10 cellular contexts compared by ENCODE assay signal in genomic region chr14:93956514-93957332, GRCh38. TPM values are rescaled to one million over a fixed set of nuclear protein-coding genes. Genes with fewer than 3 reads are reported as not detected.
A peak's percentile ranks its signal among the peaks of the same experiment; 100 is the strongest.
DNase-seq lines count a peak whose midpoint lies in the region; ATAC-seq and TF ChIP-seq lines count a peak whose summit lies in the region.
"Had no signal": no experiment of that assay in that cellular context is flagged by ENCODE, and none has a peak within 500 bp of the region (broad histone marks: within the 10 kb centered on the region; RNA-seq: fewer than 3 reads in every experiment).

No MANE protein-coding gene starts in this region.

- no peaks in the 10 kb centered on the region for H4K20me1 ChIP-seq in DOHH2 (ENCODE audit: control insufficient read depth, insufficient read depth, low read depth, low read length)
- H4K20me1 ChIP-seq in IMR-90 (ENCODE audit: insufficient read depth, low read length) = no peaks in the 10 kb centered on the region

- no peak overlapping the region for H4K8ac ChIP-seq in IMR-90 (ENCODE audit: low read depth in 2 of 2, low read length in 2 of 2)

- TF ChIP-seq RAD21 in IMR-90 (IDR thresholded peaks at IDR 0.05; ENCODE audit: low read length) = no peak

- WGBS in IMR-90 (ENCODE audit: extremely low coverage in 2 of 2, insufficient read length in 1 of 2), 2 experiments = 80% methylated on average over 3 of the region's 14 CpGs; no CpG with 5 or more reads in 1 of the 2 experiments
- WGBS in thyroid gland, 2 donors = 73% methylated on average over 11 to 12 of the region's 14 CpGs

- no peak overlapping the region; the same call in 1 of the 2 replicates for H2AK5ac ChIP-seq in IMR-90 (ENCODE audit: low read depth, low read length)

- H3K27me3 Mint-ChIP-seq in natural killer cell (ENCODE audit: low read depth in 2 of 2) (no peaks in the 10 kb centered on the region), HFFc6 (ENCODE audit: insufficient read depth) (peaks cover 4% of the 10 kb centered on the region)

- dilution Hi-C loops in IMR-90 (cut with HindIII; ENCODE audit: low sequenced_read_pairs, unreplicated experiment) = no loop called here

- POLR2A ChIA-PET in IMR-90 (lab: Charles Lee; ENCODE audit: unreplicated experiment) = no interaction called here

- H3K27ac Mint-ChIP-seq in natural killer cell = peak overlapping the region; percentile 95 to 97
- no peak overlapping the region; the same call in 1 of the 2 replicates for H3K27ac Mint-ChIP-seq in HFFc6

- no peak overlapping the region for H3K9ac ChIP-seq in IMR-90 (ENCODE audit: low read depth, low read length)

- H3K4me2 ChIP-seq in DOHH2 (ENCODE audit: low read length) (peak overlapping the region; percentile 97), IMR-90 (ENCODE audit: low read depth, low read length) (no peak overlapping the region)

- intact Hi-C loops in IMR-90 (cut with micrococcal nuclease) (loop anchor here (5.0 kb wide), 1 partner anchor 46 kb away; no protein-coding TSS in a partner anchor), natural killer cell (cut with micrococcal nuclease) (loop anchor here (5.0 kb wide), 1 partner anchor 46 kb away; no protein-coding TSS in a partner anchor), thyroid gland (cut with DNase I) (no loop called here)

- BruUV-seq in IMR-90 (replicated peaks; lab: Mats Ljungman, UMichigan) = no TSS peak

- peak overlapping the region; percentile 2; the same call in 1 of the 2 replicates for H2BK120ac ChIP-seq in IMR-90 (ENCODE audit: low read depth, low read length)

- peak overlapping the region; percentile 57 for H2AK9ac ChIP-seq in IMR-90 (replicated peaks; ENCODE audit: low read depth, low read length, poor library complexity)

- H3K4me3 Mint-ChIP-seq in natural killer cell = peak overlapping the region; percentile 18
- no peak overlapping the region for H3K4me3 Mint-ChIP-seq in HFFc6

- H3K9me3 ChIP-seq in DOHH2 (ENCODE audit: control insufficient read depth, insufficient read depth, low read length) = no peaks in the 10 kb centered on the region
- H3K9me3 ChIP-seq in IMR-90 (ENCODE audit: control insufficient read depth, insufficient read depth, low read length) = no peaks in the 10 kb centered on the region
- H3K9me3 ChIP-seq in thyroid gland = no peaks in the 10 kb centered on the region
- H3K9me3 ChIP-seq: upper lobe of left lung had no signal

- H3K4ac ChIP-seq in IMR-90 (ENCODE audit: low read depth, low read length) = 0 out of 2 replicates have a peak overlapping the region, but pooled peaks have one; percentile 63

- H3K4me1 ChIP-seq in DOHH2 (ENCODE audit: control insufficient read depth, low read length) = peaks cover 91% of the 10 kb centered on the region
- peaks cover 13% of the 10 kb centered on the region for H3K4me1 ChIP-seq in IMR-90 (ENCODE audit: control insufficient read depth, insufficient read depth, low read length)
- peaks cover 0 to 4% of the 10 kb centered on the region in 2 donors for H3K4me1 ChIP-seq in thyroid gland

- H3F3A ChIP-seq in DOHH2 (ENCODE audit: control insufficient read depth, insufficient read depth) = peaks cover 19% of the 10 kb centered on the region

- H3K79me2 ChIP-seq in DOHH2 (ENCODE audit: control insufficient read depth, low read length) = 0 out of 2 replicates have a peak, but pooled peaks cover 6% of the 10 kb centered on the region

- TF ChIP-seq CTCF in DOHH2 (IDR thresholded peaks at IDR 0.05; ENCODE audit: low read depth, low read length, poor library complexity, severe bottlenecking) (no peak), IMR-90 (conservative IDR thresholded peaks at IDR 0.05; ENCODE audit: low read depth, low read length) (no peak), natural killer cell (IDR thresholded peaks at IDR 0.05) (no peak), HFFc6 (IDR thresholded peaks at IDR 0.05) (no peak), thyroid gland (IDR thresholded peaks at IDR 0.05) (no peak)

- H4K91ac ChIP-seq in IMR-90 (ENCODE audit: insufficient read depth, low read depth, low read length) = peak overlapping the region; percentile 20; the same call in 1 of the 2 replicates

- no peak overlapping the region for H4K5ac ChIP-seq in IMR-90 (ENCODE audit: low read depth, low read length)

- H3K9me2 ChIP-seq in DOHH2 (replicated peaks; ENCODE audit: control insufficient read depth, low read length) = no peaks in the 10 kb centered on the region

- no peaks in the 10 kb centered on the region for H3K27me3 ChIP-seq in DOHH2 (ENCODE audit: control insufficient read depth, low read length)
- peaks cover 2% of the 10 kb centered on the region; the same call in 1 of the 2 replicates for H3K27me3 ChIP-seq in IMR-90 (ENCODE audit: control insufficient read depth, insufficient read depth, low read length)
- H3K27me3 ChIP-seq in thyroid gland = no peaks in the 10 kb centered on the region
- H3K27me3 ChIP-seq: upper lobe of left lung had no signal

- no peak overlapping the region for H2AFZ ChIP-seq in IMR-90 (replicated peaks; ENCODE audit: low read length, poor library complexity)

- no peak for TF ChIP-seq POLR2A in IMR-90 (IDR thresholded peaks at IDR 0.05; ENCODE audit: low read depth, low read length)
- no peak for TF ChIP-seq POLR2A in thyroid gland (IDR thresholded peaks at IDR 0.05)

- H2BK5ac ChIP-seq in IMR-90 (ENCODE audit: low read depth, low read length, poor library complexity, severe bottlenecking) = no peak overlapping the region

- no peak for ATAC-seq in IMR-90 (ENCODE audit: low read depth)
- no peak for ATAC-seq in natural killer cell
- no peak for ATAC-seq in HG02970 (IDR thresholded peaks at IDR 0.05; ENCODE audit: low FRiP score, unreplicated experiment)

- H3K4me1 Mint-ChIP-seq in natural killer cell (peaks cover 71 to 81% of the 10 kb centered on the region in 2 donors), HFFc6 (ENCODE audit: low read depth) (peaks cover 20% of the 10 kb centered on the region)

- H3K36me3 ChIP-seq in DOHH2 (ENCODE audit: control insufficient read depth, low read length) (peaks cover 5% of the 10 kb centered on the region), IMR-90 (ENCODE audit: control insufficient read depth, insufficient read depth, low read length) (no peaks in the 10 kb centered on the region), thyroid gland (no peaks in the 10 kb centered on the region)
- H3K36me3 ChIP-seq: upper lobe of left lung had no signal

- H3K23ac ChIP-seq in IMR-90 (ENCODE audit: low read depth, low read length) = no peak overlapping the region

- no peak overlapping the region for H2BK20ac ChIP-seq in IMR-90 (ENCODE audit: low read depth, low read length)

- H3K27ac ChIP-seq in DOHH2 (ENCODE audit: low read depth, low read length) (peak overlapping the region; percentile 98), IMR-90 (ENCODE audit: insufficient read depth, low read length) (no peak overlapping the region), thyroid gland (no peak overlapping the region)

- H3K9me3 Mint-ChIP-seq in natural killer cell (no peaks in the 10 kb centered on the region), HFFc6 (no peaks in the 10 kb centered on the region)

- no peak overlapping the region for H2BK15ac ChIP-seq in IMR-90 (ENCODE audit: low read depth, low read length)

- H3K14ac ChIP-seq in IMR-90 (replicated peaks; ENCODE audit: low read depth, low read length) = no peak overlapping the region

- H3K79me1 ChIP-seq in IMR-90 (ENCODE audit: low read depth in 1 of 2, low read length in 2 of 2) = no peaks in the 10 kb centered on the region

- in situ Hi-C loops in IMR-90 (cut with MboI; ENCODE audit: low sequenced_read_pairs) = no loop called here

- no peaks in the 10 kb centered on the region for H3K36me3 Mint-ChIP-seq in natural killer cell
- no peaks in the 10 kb centered on the region for H3K36me3 Mint-ChIP-seq in HFFc6 (ENCODE audit: low read depth)

- DNase-seq in IMR-90 (no peak), cerebellar cortex (ENCODE audit: low spot score) (peak; percentile 50), natural killer cell (no peak), HFFc6 (no peak), thyroid gland (no peak), NCI-H1092 (lab: John Stamatoyannopoulos, UW) (no peak)
- DNase-seq: DND-41, upper lobe of left lung had no signal

- peaks cover 15% of the 10 kb centered on the region for H3K9me1 ChIP-seq in IMR-90 (ENCODE audit: insufficient read depth, low read length)

- H3K18ac ChIP-seq in IMR-90 (ENCODE audit: low read depth, low read length) = no peak overlapping the region

- H3K4me3 ChIP-seq in DOHH2 (ENCODE audit: low read length) = peak overlapping the region; percentile 77
- no peak overlapping the region for H3K4me3 ChIP-seq in IMR-90 (ENCODE audit: insufficient read depth, low read depth, low read length)
- no peak overlapping the region for H3K4me3 ChIP-seq in thyroid gland (replicated peaks in 1 of 3)

- CTCF ChIA-PET in IMR-90 (lab: Yijun Ruan, JAX) = no interaction called here

- H3K56ac ChIP-seq in IMR-90 (ENCODE audit: extremely low read depth, insufficient read depth, low read length) = no peak overlapping the region

TF ChIP-seq in IMR-90, 13 proteins besides CTCF, POLR2A, EP300 and RAD21:
- no peak for TF ChIP-seq RCOR1 (IDR thresholded peaks at IDR 0.05; ENCODE audit: insufficient replicate concordance, low read length)

RNA-seq across cellular contexts. Expression of gene ASB2, which starts 19.6 kb away (rescaled TPM):
- total RNA-seq in IMR-90 (2012; rRNA removed) (0.54 and 0.83 TPM in 2 replicates), natural killer cell (1 to 10 TPM; 3.7 to 7.2 (median 4.8) TPM), thyroid gland (1 to 10 TPM in 1 of 4 donors, under 1 TPM in 2, not detected in 1; 0.67 to 3.8 (median 0.79) TPM)
- polyA plus RNA-seq in IMR-90 (2012; rRNA removed) = 0.77 and 0.98 TPM in 2 replicates
- 0.42 and 0.78 TPM in 2 replicates for polyA plus RNA-seq in IMR-90 (2012; cell fraction: cytosol; rRNA removed)
- polyA plus RNA-seq in IMR-90 (2012; cell fraction: nucleus; rRNA removed; ENCODE audit: low replicate concordance) = 1.3 and 3.4 TPM in 2 replicates
- not detected for total RNA-seq in HFFc6 (2021; fragmentation: NEBNext Ultra II Directional; extraction: Animal tissue kit (Norgen Biotek cat#: 25700))

RNA-seq across cellular contexts. Expression of gene FAM181A, which starts 29.6 kb away (rescaled TPM):
- total RNA-seq in IMR-90 (2012; rRNA removed) (not detected in 2 replicates), natural killer cell (not detected), thyroid gland (1 to 10 TPM in 1 of 4 donors, under 1 TPM in 3; 0.40 to 3.6 (median 0.63) TPM)
- polyA plus RNA-seq in IMR-90 (2012; rRNA removed) = not detected in 2 replicates
- polyA plus RNA-seq in IMR-90 (2012; cell fraction: cytosol; rRNA removed) = not detected in 2 replicates
- not detected in 2 replicates for polyA plus RNA-seq in IMR-90 (2012; cell fraction: nucleus; rRNA removed; ENCODE audit: low replicate concordance)
- total RNA-seq in HFFc6 (2021; fragmentation: NEBNext Ultra II Directional; extraction: Animal tissue kit (Norgen Biotek cat#: 25700)) = not detected

RNA-seq across cellular contexts. Expression of gene CCDC197, which starts 40.4 kb away (rescaled TPM):
- total RNA-seq in IMR-90 (2012; rRNA removed) (not detected in 2 replicates), natural killer cell (not detected), thyroid gland (not detected)
- polyA plus RNA-seq in IMR-90 (2012; rRNA removed) = not detected in 2 replicates
- polyA plus RNA-seq in IMR-90 (2012; cell fraction: cytosol; rRNA removed) = not detected in 2 replicates
- not detected in 2 replicates for polyA plus RNA-seq in IMR-90 (2012; cell fraction: nucleus; rRNA removed; ENCODE audit: low replicate concordance)
- total RNA-seq in HFFc6 (2021; fragmentation: NEBNext Ultra II Directional; extraction: Animal tissue kit (Norgen Biotek cat#: 25700)) = not detected
- total RNA-seq: upper lobe of left lung had no signal
